Comparison of ENCODE assay signal across 27 cellular contexts in genomic region chr7:155210386-155210785, GRCh38.
A peak's percentile ranks its signal among the peaks of the same experiment; 100 is the strongest.
DNase-seq lines count a peak whose midpoint lies in the region; ATAC-seq, FAIRE-seq and TF ChIP-seq lines count a peak whose summit lies in the region.
"Had no signal": no experiment of that assay in that cellular context is flagged by ENCODE, and none has a peak within 500 bp of the region (broad histone marks: within the 10 kb centered on the region; RNA-seq: fewer than 3 reads in every experiment).

No MANE protein-coding gene starts in this region.

- no peak overlapping the region for H3K27ac ChIP-seq in PC-3 (ENCODE audit: low read length)
- peak overlapping the region; percentile 28 for H3K27ac ChIP-seq in suprapubic skin
- H3K27ac ChIP-seq: 22Rv1, ascending aorta, tibial artery had no signal

- WGBS in suprapubic skin: 52% methylated on average over 4 of the region's 7 CpGs

- no peak overlapping the region for H2AFZ ChIP-seq in PC-3 (ENCODE audit: low read length)

- intact Hi-C loops in PC-3 (cut with micrococcal nuclease): no loop called here

- no peaks in the 10 kb centered on the region for H3K79me2 ChIP-seq in PC-3 (ENCODE audit: low read length)

- BruUV-seq in PC-3 (replicated peaks; lab: Mats Ljungman, UMichigan): no TSS peak

- H3K9me3 ChIP-seq in PC-3 (ENCODE audit: low read length) (no peaks in the 10 kb centered on the region), suprapubic skin (no peaks in the 10 kb centered on the region)
- H3K9me3 ChIP-seq: ascending aorta, tibial artery had no signal

- POLR2A ChIA-PET in PC-3 (lab: Charles Lee; ENCODE audit: unreplicated experiment): no interaction called here

- no peak; the same call in 1 of the 2 replicates for TF ChIP-seq CTCF in PC-3 (conservative IDR thresholded peaks at IDR 0.05; ENCODE audit: low read depth, low read length)
- peak; percentile 8 for TF ChIP-seq CTCF in epithelial cell of proximal tubule (conservative IDR thresholded peaks at IDR 0.05; ENCODE audit: low read depth, low read length)
- no peak for TF ChIP-seq CTCF in suprapubic skin (IDR thresholded peaks at IDR 0.05)

- H3K36me3 ChIP-seq in PC-3 (ENCODE audit: low read depth, low read length) (no peaks in the 10 kb centered on the region), suprapubic skin (no peaks in the 10 kb centered on the region)
- H3K36me3 ChIP-seq: ascending aorta, tibial artery had no signal

- H3K4me2 ChIP-seq in PC-3 (ENCODE audit: low read length): no peak overlapping the region

- no peaks in the 10 kb centered on the region for H3K27me3 ChIP-seq in PC-3 (ENCODE audit: low read length)
- H3K27me3 ChIP-seq in suprapubic skin: peaks cover 18% of the 10 kb centered on the region
- H3K27me3 ChIP-seq: ascending aorta had no signal

- H3K4me1 ChIP-seq in PC-3 (ENCODE audit: insufficient read depth, low read length): peaks cover 53% of the 10 kb centered on the region
- peaks cover 16% of the 10 kb centered on the region for H3K4me1 ChIP-seq in suprapubic skin
- H3K4me1 ChIP-seq: ascending aorta had no signal

- DNase-seq in DMS79 treated with DMSO at 0.1 percent for 48 hours (lab: John Stamatoyannopoulos, UW) (peak; percentile 56), DMS79 (lab: John Stamatoyannopoulos, UW) (no peak), PC-3 (peak; percentile 50), epithelial cell of proximal tubule (ENCODE audit: low read depth) (no peak), suprapubic skin (ENCODE audit: low spot score in 2 of 2) (peak in 1 of 2 donors; percentile 60), HTR-8/SVneo (ENCODE audit: insufficient read length, low spot score) (no peak), RKO (ENCODE audit: low spot score) (no peak), H54 (ENCODE audit: insufficient read length, low spot score) (no peak)
- DNase-seq: activated naive CD4-positive, alpha-beta T cell treated with anti-CD3 and anti-CD28 coated beads, Interleukin-2, amount 50 U/mL, for 16 hours; activated T-cell treated with anti-CD3 and anti-CD28 coated beads, Interleukin-2, amount 50 U/mL, for 48 hours; CD4-positive, alpha-beta T cell; central memory CD4-positive, alpha-beta T cell; erythroblast; GDM1; kidney; MV-4-11; NCI-H2171 treated with DMSO at 0.1 percent for 48 hours; OCI-M1; SHP77 treated with DMSO at 0.1 percent for 48 hours; stimulated activated CD4-positive, alpha-beta T cell treated with anti-CD3 and anti-CD28 coated beads, Interleukin-4, amount 100 ng/mL, for 24 hours; stimulated activated naive CD8-positive, alpha-beta T cell treated with anti-CD3 and anti-CD28 coated beads, Interleukin-15, Interleukin-2, amounts not matched to agents 100 U/mL and 50 U/mL, for 24 hours; SW 1271 had no signal

- no peak overlapping the region for H3K9ac ChIP-seq in PC-3 (ENCODE audit: low read length)

- TF ChIP-seq POLR2A in suprapubic skin (IDR thresholded peaks at IDR 0.05) (no peak), H54 (IDR thresholded peaks at IDR 0.05; ENCODE audit: low read depth, low read length) (no peak)

- TF ChIP-seq EP300 in suprapubic skin (IDR thresholded peaks at IDR 0.05): no peak

- ATAC-seq in PC-3: no peak
- ATAC-seq: GM12878; stimulated activated naive CD8-positive, alpha-beta T cell treated with anti-CD3 and anti-CD28 coated beads, Interleukin-15, Interleukin-2, amounts not matched to agents 100 U/mL and 50 U/mL, for 24 hours had no signal

- H4K20me1 ChIP-seq in PC-3 (ENCODE audit: low read length): no peaks in the 10 kb centered on the region

- no peaks in the 10 kb centered on the region for H3K9me2 ChIP-seq in PC-3 (replicated peaks; ENCODE audit: low read length)

- no peak overlapping the region for H3K4me3 ChIP-seq in PC-3 (ENCODE audit: low read length)
- H3K4me3 ChIP-seq in epithelial cell of proximal tubule (ENCODE audit: low read depth, low read length): no peak overlapping the region
- H3K4me3 ChIP-seq in suprapubic skin: no peak overlapping the region
- H3K4me3 ChIP-seq: ascending aorta, GM12878, tibial artery had no signal

- CTCF ChIA-PET in PC-3 (lab: Charles Lee): no interaction called here

- no peak for FAIRE-seq in HTR-8/SVneo (lab: Jason Lieb, UNC)
- FAIRE-seq in H54 (lab: Jason Lieb, UNC): no peak
- FAIRE-seq: frontal cortex, GM12878, kidney had no signal

- no peaks in the 10 kb centered on the region for H3F3A ChIP-seq in PC-3 (ENCODE audit: low read length, unreplicated experiment)

Comparison
In these comparisons a context has a peak if more than half of its experiments do, and no peak if none do; other contexts are left out.
1. DNase-seq: peak in DMS79 treated with DMSO at 0.1 percent for 48 hours (single experiment) and PC-3 (single experiment); none in DMS79 (single experiment), epithelial cell of proximal tubule (single experiment), HTR-8/SVneo (single experiment), RKO (single experiment) and H54 (single experiment).